16 cellular contexts compared by ENCODE assay signal in genomic region chrX:42020225-42020624, GRCh38.
"Had no signal": no experiment of that assay in that cellular context is flagged by ENCODE, and none has a peak within 500 bp of the region (broad histone marks: within the 10 kb centered on the region; RNA-seq: fewer than 3 reads in every experiment).

No MANE protein-coding gene starts in this region.

- H3K27ac ChIP-seq: ascending aorta, lower lobe of right lung, prostate gland, right atrium auricular region, tibial artery, WERI-Rb-1 had no signal

- H3K4me3 Mint-ChIP-seq: activated naive CD4-positive, alpha-beta T cell treated with anti-CD3 and anti-CD28 coated beads for 36 hours; central memory CD8-positive, alpha-beta T cell; naive thymus-derived CD8-positive, alpha-beta T cell had no signal

- H3K4me3 ChIP-seq: ascending aorta, lower lobe of right lung, prostate gland, right atrium auricular region, tibial artery had no signal

- H3K27ac Mint-ChIP-seq: activated naive CD4-positive, alpha-beta T cell treated with anti-CD3 and anti-CD28 coated beads for 36 hours had no signal

- ATAC-seq: left colon, lower lobe of right lung had no signal

- DNase-seq: activated naive CD4-positive, alpha-beta T cell treated with anti-CD3 and anti-CD28 coated beads for 36 hours; effector memory CD4-positive, alpha-beta T cell; left colon; lower lobe of right lung; stimulated activated CD4-positive, alpha-beta T cell treated with anti-CD3 and anti-CD28 coated beads, Interleukin-12 subunit alpha, Interleukin-12 subunit beta, amount 100 ng/mL, for 4 hours; stimulated activated CD4-positive, alpha-beta T cell treated with anti-CD3 and anti-CD28 coated beads, Interleukin-2, amount 100 ng/mL, for 24 hours; stimulated activated naive CD8-positive, alpha-beta T cell treated with anti-CD3 and anti-CD28 coated beads, Interleukin-15, Interleukin-2, amounts not matched to agents 100 U/mL and 50 U/mL, for 24 hours; substantia nigra; SW 1271; tibial artery; WERI-Rb-1 had no signal

- H3K27me3 ChIP-seq: ascending aorta, right atrium auricular region, tibial artery had no signal

- H3K9me3 ChIP-seq: ascending aorta, lower lobe of right lung, prostate gland, right atrium auricular region, tibial artery had no signal

- H3K27me3 Mint-ChIP-seq: central memory CD8-positive, alpha-beta T cell; naive thymus-derived CD8-positive, alpha-beta T cell had no signal

- H3K36me3 Mint-ChIP-seq: naive thymus-derived CD8-positive, alpha-beta T cell had no signal

- H3K4me1 ChIP-seq: ascending aorta, lower lobe of right lung, prostate gland, right atrium auricular region, tibial artery had no signal

- H3K36me3 ChIP-seq: ascending aorta, lower lobe of right lung, prostate gland, right atrium auricular region, tibial artery, WERI-Rb-1 had no signal

- H3K9me3 Mint-ChIP-seq: activated naive CD4-positive, alpha-beta T cell treated with anti-CD3 and anti-CD28 coated beads for 36 hours; central memory CD8-positive, alpha-beta T cell had no signal
